In genomic region chr14:54133896-54134295, GRCh38 we compare ENCODE assay signal across 1 cellular context.
TF ChIP-seq lines count a peak whose summit lies in the region.

No MANE protein-coding gene starts in this region.

TF ChIP-seq in HepG2, 621 proteins besides CTCF, POLR2A, EP300 and RAD21 (continued from another document):
- TF ChIP-seq ZNF512 (CRISPR knock-in tag; IDR thresholded peaks at IDR 0.05): no peak
- TF ChIP-seq JDP2 (CRISPR knock-in tag; IDR thresholded peaks at IDR 0.05; ENCODE audit: borderline replicate concordance): no peak
- no peak; the same call in 1 of the 2 replicates for TF ChIP-seq PLSCR1 (CRISPR knock-in tag; IDR thresholded peaks at IDR 0.05; ENCODE audit: borderline replicate concordance)
- no peak for TF ChIP-seq CENPT (CRISPR knock-in tag; IDR thresholded peaks at IDR 0.05; ENCODE audit: low read depth)
- no peak for TF ChIP-seq MAFG (CRISPR knock-in tag; IDR thresholded peaks at IDR 0.05)
- TF ChIP-seq ZNF503 (CRISPR knock-in tag; IDR thresholded peaks at IDR 0.05): peak; percentile 78; the same call in 1 of the 2 replicates
- TF ChIP-seq GLMP (CRISPR knock-in tag; IDR thresholded peaks at IDR 0.05; ENCODE audit: borderline replicate concordance): no peak
- no peak for TF ChIP-seq NFATC3 (CRISPR knock-in tag; IDR thresholded peaks at IDR 0.05)
- no peak for TF ChIP-seq MZF1 (CRISPR knock-in tag; IDR thresholded peaks at IDR 0.05; ENCODE audit: borderline replicate concordance)
- no peak for TF ChIP-seq ATM (IDR thresholded peaks at IDR 0.05; ENCODE audit: borderline replicate concordance)
- TF ChIP-seq ZNF10 (CRISPR knock-in tag; IDR thresholded peaks at IDR 0.05; ENCODE audit: borderline replicate concordance, low read depth): no peak
- TF ChIP-seq NONO (IDR thresholded peaks at IDR 0.05): no peak
- TF ChIP-seq NONO (CRISPR knock-in tag; conservative IDR thresholded peaks at IDR 0.05): peak; percentile 63; the same call in 1 of the 2 replicates
